ENCODE assay signal across 6 cellular contexts in the genomic region with DNA sequence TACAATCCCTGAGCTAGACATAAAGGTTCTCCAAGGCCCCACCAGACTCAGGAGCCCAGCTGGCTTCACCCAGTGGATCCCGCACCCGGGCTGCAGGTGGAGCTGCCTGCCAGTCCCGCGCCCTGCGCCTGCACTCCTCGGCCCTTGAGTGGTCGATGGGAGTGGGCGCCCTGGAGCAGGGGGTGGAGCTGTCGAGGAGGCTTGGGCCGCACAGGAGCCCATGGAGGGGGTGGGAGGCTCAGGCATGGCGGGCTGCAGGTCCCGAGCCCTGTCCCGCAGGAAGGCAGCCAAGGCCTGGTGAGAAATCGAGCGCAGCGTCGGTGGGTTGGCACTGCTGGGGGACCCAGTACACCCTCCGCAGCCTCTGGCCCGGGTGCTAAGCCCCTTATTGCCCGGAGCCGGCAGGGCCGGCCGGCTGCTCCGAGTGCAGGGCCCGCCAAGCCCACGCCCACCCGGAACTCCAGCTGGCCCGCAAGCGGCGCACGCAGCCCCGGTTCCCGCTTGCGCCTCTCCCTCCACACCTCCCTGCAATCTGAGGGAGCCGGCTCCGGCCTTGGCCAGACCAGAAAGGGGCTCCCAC.
DNase-seq lines count a peak whose midpoint lies in the region; ATAC-seq, FAIRE-seq and TF ChIP-seq lines count a peak whose summit lies in the region.
"Not testable (repeated sequence)": the region's sequence is repeated elsewhere in the genome, so short reads cannot be mapped to it uniquely, and the experiment has no call there.

No MANE protein-coding gene starts in this region.

- ATAC-seq in lower lobe of right lung; thoracic aorta (ENCODE audit: insufficient number of reproducible peaks, low FRiP score, low read depth): not testable (repeated sequence)

- H3K27me3 ChIP-seq in left ventricle myocardium inferior (ENCODE audit: low read depth); lower lobe of right lung (ENCODE audit: low read depth); thoracic aorta (replicated peaks; ENCODE audit: insufficient read depth): not testable (repeated sequence)

- H3K4me1 ChIP-seq in HEK293 (ENCODE audit: control insufficient read depth, insufficient read depth, low read length); left ventricle myocardium inferior; kidney (ENCODE audit: control insufficient read depth in 1 of 2, insufficient read depth in 1 of 2, low read depth in 1 of 2, low read length in 2 of 2); lower lobe of right lung; thoracic aorta (ENCODE audit: control insufficient read depth in 1 of 2, low read depth in 2 of 2): not testable (repeated sequence)

- H3K36me3 ChIP-seq in HEK293 (ENCODE audit: control insufficient read depth in 2 of 2, insufficient read depth in 1 of 2, low read length in 2 of 2); left ventricle myocardium inferior; kidney (ENCODE audit: control insufficient read depth in 1 of 2, insufficient read depth in 2 of 2, low read length in 2 of 2); lower lobe of right lung; thoracic aorta: not testable (repeated sequence)

- not testable (repeated sequence) for H3K9ac ChIP-seq in kidney (ENCODE audit: low read length in 2 of 2)

- not testable (repeated sequence) for H3K27me3 Mint-ChIP-seq in chondrocyte (ENCODE audit: low read depth)

- DNase-seq in chondrocyte (ENCODE audit: low spot score) (peak; percentile 76), kidney (peak; percentile 58), lower lobe of right lung (peak; percentile 67)
- DNase-seq in left ventricle myocardium inferior; thoracic aorta (ENCODE audit: low spot score): not testable (repeated sequence)

- peaks cover 23% of the 10 kb centered on the region for H3K4me1 Mint-ChIP-seq in chondrocyte (ENCODE audit: low read depth)

- H3K9me3 Mint-ChIP-seq in chondrocyte (ENCODE audit: low read depth) = not testable (repeated sequence)

- H3K27ac Mint-ChIP-seq in chondrocyte (ENCODE audit: unreplicated experiment) = not testable (repeated sequence)

- not testable (repeated sequence) for H3K4me3 Mint-ChIP-seq in chondrocyte (ENCODE audit: unreplicated experiment)

- TF ChIP-seq CTCF in HEK293 (tag by site-specific recombination; IDR thresholded peaks at IDR 0.05); chondrocyte (IDR thresholded peaks at IDR 0.05); left ventricle myocardium inferior (IDR thresholded peaks at IDR 0.05; ENCODE audit: borderline replicate concordance); kidney (IDR thresholded peaks at IDR 0.05; ENCODE audit: borderline replicate concordance, extremely low read depth, insufficient read depth); lower lobe of right lung (IDR thresholded peaks at IDR 0.05); thoracic aorta (IDR thresholded peaks at IDR 0.05): not testable (repeated sequence)

- peak overlapping the region; percentile 21; the same call in 1 of the 2 replicates for H3K4me3 ChIP-seq in HEK293 (ENCODE audit: low read depth, low read length)
- H3K4me3 ChIP-seq in left ventricle myocardium inferior = peak overlapping the region; percentile 53
- not testable (repeated sequence) for H3K4me3 ChIP-seq in kidney (ENCODE audit: low read length in 2 of 2)
- peak overlapping the region; percentile 38 for H3K4me3 ChIP-seq in lower lobe of right lung
- peak overlapping the region; percentile 51 for H3K4me3 ChIP-seq in thoracic aorta

- H3K36me3 Mint-ChIP-seq in chondrocyte (ENCODE audit: low read depth) = not testable (repeated sequence)

- FAIRE-seq in kidney (lab: Jason Lieb, UNC) = not testable (repeated sequence)

- H3K27ac ChIP-seq in HEK293 (ENCODE audit: extremely low read depth, low read depth, low read length); left ventricle myocardium inferior (replicated peaks); kidney (ENCODE audit: low read depth in 2 of 2, low read length in 2 of 2); lower lobe of right lung; thoracic aorta: not testable (repeated sequence)

- CTCF ChIA-PET in HEK293 (lab: Yijun Ruan, JAX) = interaction anchor here (0.6 kb wide), 1 partner anchor 22 kb away, joined by 4 read pairs; no protein-coding TSS in a partner anchor

- intact Hi-C loops in left ventricle myocardium inferior (cut with micrococcal nuclease); kidney (cut with DNase I); lower lobe of right lung (cut with DNase I): not testable (repeated sequence)

- POLR2A ChIA-PET in HEK293 (lab: Yijun Ruan, JAX) = interaction anchor here (0.6 kb wide), 1 partner anchor 136 kb away, joined by 5 read pairs; no protein-coding TSS in a partner anchor

- H3K9me3 ChIP-seq in HEK293 (ENCODE audit: control insufficient read depth, insufficient read depth, low read depth, low read length); left ventricle myocardium inferior (replicated peaks); kidney (ENCODE audit: control insufficient read depth in 1 of 2, low read length in 2 of 2); lower lobe of right lung; thoracic aorta: not testable (repeated sequence)

TF ChIP-seq in HEK293, 187 proteins besides CTCF, POLR2A, EP300 and RAD21:
- TF ChIP-seq, protein P1, sequence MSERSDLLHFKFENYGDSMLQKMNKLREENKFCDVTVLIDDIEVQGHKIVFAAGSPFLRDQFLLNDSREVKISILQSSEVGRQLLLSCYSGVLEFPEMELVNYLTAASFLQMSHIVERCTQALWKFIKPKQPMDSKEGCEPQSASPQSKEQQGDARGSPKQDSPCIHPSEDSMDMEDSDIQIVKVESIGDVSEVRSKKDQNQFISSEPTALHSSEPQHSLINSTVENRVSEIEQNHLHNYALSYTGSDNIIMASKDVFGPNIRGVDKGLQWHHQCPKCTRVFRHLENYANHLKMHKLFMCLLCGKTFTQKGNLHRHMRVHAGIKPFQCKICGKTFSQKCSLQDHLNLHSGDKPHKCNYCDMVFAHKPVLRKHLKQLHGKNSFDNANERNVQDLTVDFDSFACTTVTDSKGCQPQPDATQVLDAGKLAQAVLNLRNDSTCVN (tag by site-specific recombination; optimal IDR thresholded peaks at IDR 0.05) = peak; percentile 15
- 0 out of 2 replicates have a peak, but pooled peaks have one; percentile 1 for TF ChIP-seq ZBTB8A (tag by site-specific recombination; IDR thresholded peaks at IDR 0.05)
